In the genomic region with DNA sequence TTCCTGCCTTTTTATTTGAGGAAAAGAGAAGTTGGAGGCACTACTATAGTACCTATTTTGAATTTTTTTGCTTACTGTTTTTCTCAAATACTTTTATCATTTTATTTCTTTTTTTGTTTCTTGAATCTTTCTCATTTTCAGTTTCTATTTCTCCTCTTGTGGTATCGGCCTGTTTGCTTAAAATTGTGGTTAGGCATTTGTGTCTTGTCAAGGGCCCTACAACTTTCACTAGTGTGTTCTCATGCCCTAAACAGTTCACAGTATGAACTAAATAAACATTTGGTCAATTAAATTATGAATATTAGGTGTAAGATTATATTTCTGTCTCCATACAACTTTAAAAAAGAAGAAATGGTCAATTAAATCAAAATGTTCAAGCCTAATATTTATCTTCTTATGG, we compare ENCODE assay signal across 14 cellular contexts.
A peak's percentile ranks its signal among the peaks of the same experiment; 100 is the strongest.
DNase-seq lines count a peak whose midpoint lies in the region; ATAC-seq and TF ChIP-seq lines count a peak whose summit lies in the region.
"Had no signal": no experiment of that assay in that cellular context is flagged by ENCODE, and none has a peak within 500 bp of the region (broad histone marks: within the 10 kb centered on the region; RNA-seq: fewer than 3 reads in every experiment).

No MANE protein-coding gene starts in this region.

- H3K27ac Mint-ChIP-seq in stimulated activated effector memory CD8-positive, alpha-beta T cell treated with anti-CD3 and anti-CD28 coated beads, Interleukin-12 subunit alpha, Interleukin-12 subunit beta, amount 100 ng/mL, for 72 hours: no peak overlapping the region
- H3K27ac Mint-ChIP-seq: CD4-positive, CD25-positive, alpha-beta regulatory T cell had no signal

- no peaks in the 10 kb centered on the region for H4K20me1 ChIP-seq in KMS-11 (ENCODE audit: insufficient read depth)
- H4K20me1 ChIP-seq: BLaER1 treated with 17β-estradiol and CSF1 and Interleukin-3, amounts not matched to agents 10 nM and 100 nM had no signal

- H3K9me3 Mint-ChIP-seq in stimulated activated effector memory CD8-positive, alpha-beta T cell treated with anti-CD3 and anti-CD28 coated beads, Interleukin-12 subunit alpha, Interleukin-12 subunit beta, amount 100 ng/mL, for 72 hours: peaks cover 4% of the 10 kb centered on the region

- intact Hi-C loops in left lung (cut with DNase I): no loop called here

- H3K4me1 ChIP-seq in KMS-11 (ENCODE audit: low read depth, poor library complexity, severe bottlenecking): peaks cover 17% of the 10 kb centered on the region
- no peaks in the 10 kb centered on the region for H3K4me1 ChIP-seq in left lung
- H3K4me1 ChIP-seq: BLaER1 treated with 17β-estradiol and CSF1 and Interleukin-3, amounts not matched to agents 10 nM and 100 nM; HAP-1 had no signal

- H3K79me2 ChIP-seq in KMS-11 (ENCODE audit: insufficient read depth, low read depth): no peaks in the 10 kb centered on the region

- no peaks in the 10 kb centered on the region for H3K36me3 Mint-ChIP-seq in stimulated activated effector memory CD8-positive, alpha-beta T cell treated with anti-CD3 and anti-CD28 coated beads, Interleukin-12 subunit alpha, Interleukin-12 subunit beta, amount 100 ng/mL, for 72 hours
- H3K36me3 Mint-ChIP-seq: CD4-positive, CD25-positive, alpha-beta regulatory T cell had no signal

- H3K36me3 ChIP-seq in KMS-11 (ENCODE audit: insufficient read depth): no peaks in the 10 kb centered on the region
- no peaks in the 10 kb centered on the region for H3K36me3 ChIP-seq in left lung
- H3K36me3 ChIP-seq: BLaER1 treated with 17β-estradiol and CSF1 and Interleukin-3, amounts not matched to agents 10 nM and 100 nM; HAP-1 had no signal

- no peak for DNase-seq in left lung
- DNase-seq in NCI-H1417 (lab: John Stamatoyannopoulos, UW): no peak
- DNase-seq in stimulated activated effector memory CD8-positive, alpha-beta T cell treated with anti-CD3 and anti-CD28 coated beads, Interleukin-12 subunit alpha, Interleukin-12 subunit beta, amount 100 ng/mL, for 72 hours (ENCODE audit: low spot score in 2 of 2): no peak
- DNase-seq: ACHN; Calu3; CD4-positive, CD25-positive, alpha-beta regulatory T cell; DMS 273 treated with DMSO at 0.1 percent for 48 hours had no signal

- H3K27me3 ChIP-seq in KMS-11 (ENCODE audit: insufficient read depth, low read depth) (peaks cover 4% of the 10 kb centered on the region; the same call in 1 of the 2 replicates), left lung (no peaks in the 10 kb centered on the region)
- H3K27me3 ChIP-seq: BLaER1 treated with 17β-estradiol and CSF1 and Interleukin-3, amounts not matched to agents 10 nM and 100 nM had no signal

- ATAC-seq in GM18519 (IDR thresholded peaks at IDR 0.05; ENCODE audit: low FRiP score, unreplicated experiment): peak; percentile 68
- ATAC-seq in HG02885 (IDR thresholded peaks at IDR 0.05; ENCODE audit: poor library complexity, unreplicated experiment): peak; percentile 69
- peak; percentile 34 for ATAC-seq in left lung
- ATAC-seq in HG02852 (IDR thresholded peaks at IDR 0.05; ENCODE audit: unreplicated experiment): no peak
- ATAC-seq in stimulated activated effector memory CD8-positive, alpha-beta T cell treated with anti-CD3 and anti-CD28 coated beads, Interleukin-12 subunit alpha, Interleukin-12 subunit beta, amount 100 ng/mL, for 72 hours: no peak
- ATAC-seq: HepG2 had no signal

- H3K4me3 Mint-ChIP-seq in stimulated activated effector memory CD8-positive, alpha-beta T cell treated with anti-CD3 and anti-CD28 coated beads, Interleukin-12 subunit alpha, Interleukin-12 subunit beta, amount 100 ng/mL, for 72 hours: no peak overlapping the region
- H3K4me3 Mint-ChIP-seq: CD4-positive, CD25-positive, alpha-beta regulatory T cell had no signal

- no peaks in the 10 kb centered on the region for H3K9me3 ChIP-seq in left lung
- H3K9me3 ChIP-seq: BLaER1 treated with 17β-estradiol and CSF1 and Interleukin-3, amounts not matched to agents 10 nM and 100 nM; HAP-1 had no signal

- no peak overlapping the region for H3K9ac ChIP-seq in KMS-11
- H3K9ac ChIP-seq: BLaER1 treated with 17β-estradiol and CSF1 and Interleukin-3, amounts not matched to agents 10 nM and 100 nM had no signal

- no peaks in the 10 kb centered on the region for H3K4me1 Mint-ChIP-seq in stimulated activated effector memory CD8-positive, alpha-beta T cell treated with anti-CD3 and anti-CD28 coated beads, Interleukin-12 subunit alpha, Interleukin-12 subunit beta, amount 100 ng/mL, for 72 hours
- H3K4me1 Mint-ChIP-seq: CD4-positive, CD25-positive, alpha-beta regulatory T cell had no signal

- TF ChIP-seq CTCF in KMS-11 (conservative IDR thresholded peaks at IDR 0.05; ENCODE audit: low read depth, low read length) (no peak), left lung (IDR thresholded peaks at IDR 0.05) (no peak)

- no peak overlapping the region for H3K4me3 ChIP-seq in KMS-11 (IDR thresholded peaks at IDR 0.05; ENCODE audit: insufficient read depth, low read depth, low read length)
- H3K4me3 ChIP-seq in left lung: no peak overlapping the region
- H3K4me3 ChIP-seq: BLaER1 treated with 17β-estradiol and CSF1 and Interleukin-3, amounts not matched to agents 10 nM and 100 nM; HAP-1 had no signal

- no peak overlapping the region for H2AFZ ChIP-seq in KMS-11 (ENCODE audit: low read depth)

- H3K4me2 ChIP-seq in KMS-11: peak overlapping the region; percentile 41
- H3K4me2 ChIP-seq: BLaER1 treated with 17β-estradiol and CSF1 and Interleukin-3, amounts not matched to agents 10 nM and 100 nM had no signal

- H3K27ac ChIP-seq in KMS-11 (no peak overlapping the region), left lung (no peak overlapping the region)
- H3K27ac ChIP-seq: BLaER1 treated with 17β-estradiol and CSF1 and Interleukin-3, amounts not matched to agents 10 nM and 100 nM had no signal

Comparison
In these comparisons a context has a peak if more than half of its experiments do, and no peak if none do; other contexts are left out.
1. ATAC-seq: peak in GM18519 (single experiment), HG02885 (single experiment) and left lung (single experiment); none in HG02852 (single experiment) and stimulated activated effector memory CD8-positive, alpha-beta T cell treated with anti-CD3 and anti-CD28 coated beads, Interleukin-12 subunit alpha, Interleukin-12 subunit beta, amount 100 ng/mL, for 72 hours (single experiment).